9 cellular contexts compared by ENCODE assay signal in the genomic region with DNA sequence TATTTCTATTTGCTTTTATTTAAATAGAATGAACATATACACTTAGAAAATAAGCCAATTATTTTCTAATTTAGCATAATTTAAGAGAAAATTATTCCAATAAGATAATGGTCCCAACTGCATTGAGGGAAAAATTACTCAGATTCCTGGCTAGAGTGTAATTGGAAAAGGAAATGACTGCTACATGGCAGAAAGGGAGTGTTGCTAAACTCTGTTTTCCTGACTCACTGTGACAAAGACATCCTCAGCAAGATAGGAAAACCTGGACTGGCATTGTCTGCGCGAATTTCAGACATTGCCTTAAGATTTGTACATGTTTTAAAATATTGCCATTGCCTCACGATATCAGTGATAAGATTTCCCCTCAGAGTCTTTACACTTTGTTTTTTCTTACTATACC. TPM values are rescaled to one million over a fixed set of nuclear protein-coding genes. Genes with fewer than 3 reads are reported as not detected.
DNase-seq lines count a peak whose midpoint lies in the region; ATAC-seq and TF ChIP-seq lines count a peak whose summit lies in the region.
"Had no signal": no experiment of that assay in that cellular context is flagged by ENCODE, and none has a peak within 500 bp of the region (broad histone marks: within the 10 kb centered on the region; RNA-seq: fewer than 3 reads in every experiment).

No MANE protein-coding gene starts in this region.

- H3K4me3 Mint-ChIP-seq in dendritic cell treated with granulocyte-macrophage colony-stimulating factor and Interleukin-4, amounts not matched to agents 40 ng/mL and 50 ng/mL, for 4 days = peak overlapping the region; percentile 40
- H3K4me3 Mint-ChIP-seq in neural progenitor cell = peak overlapping the region; percentile 94

- H3K4me3 ChIP-seq in neural progenitor cell (no peak overlapping the region), OCI-LY7 (ENCODE audit: low read depth, low read length, poor library complexity, severe bottlenecking) (no peak overlapping the region)

- H3K27me3 ChIP-seq in neural progenitor cell = peaks cover 21% of the 10 kb centered on the region

- H3K4me1 ChIP-seq in neural progenitor cell (peaks cover 3% of the 10 kb centered on the region), OCI-LY7 (ENCODE audit: insufficient read depth, low read length, poor library complexity, severe bottlenecking) (no peaks in the 10 kb centered on the region)

- CTCF ChIA-PET in OCI-LY7 (lab: Charles Lee; ENCODE audit: unreplicated experiment) = no interaction called here

- H4K20me1 ChIP-seq in neural progenitor cell (ENCODE audit: low read depth) (no peaks in the 10 kb centered on the region), OCI-LY7 (ENCODE audit: insufficient read depth, low read length) (no peaks in the 10 kb centered on the region)

- H3K4me1 Mint-ChIP-seq in dendritic cell treated with granulocyte-macrophage colony-stimulating factor and Interleukin-4, amounts not matched to agents 40 ng/mL and 50 ng/mL, for 4 days (ENCODE audit: low read depth) = peaks cover 42% of the 10 kb centered on the region
- peaks cover 8% of the 10 kb centered on the region for H3K4me1 Mint-ChIP-seq in neural progenitor cell

- no TSS peak for BruUV-seq in OCI-LY7 (replicated peaks; lab: Mats Ljungman, UMichigan)

- H3K27ac Mint-ChIP-seq in dendritic cell treated with granulocyte-macrophage colony-stimulating factor and Interleukin-4, amounts not matched to agents 40 ng/mL and 50 ng/mL, for 4 days = peak overlapping the region; percentile 51
- H3K27ac Mint-ChIP-seq in neural progenitor cell = no peak overlapping the region

- H3K36me3 ChIP-seq in neural progenitor cell (no peaks in the 10 kb centered on the region), OCI-LY7 (ENCODE audit: insufficient read depth, low read length) (no peaks in the 10 kb centered on the region)
- H3K36me3 ChIP-seq: gastroesophageal sphincter had no signal

- ATAC-seq in GM21390 (IDR thresholded peaks at IDR 0.05; ENCODE audit: unreplicated experiment) (no peak), sciatic nerve (no peak)
- ATAC-seq: gastroesophageal sphincter had no signal

- DNase-seq in ELR (ENCODE audit: low read depth) = peak; percentile 88
- DNase-seq in NCI-H226 = peak; percentile 77
- DNase-seq in neural progenitor cell (ENCODE audit: low spot score) = no peak
- no peak for DNase-seq in sciatic nerve (ENCODE audit: low spot score)
- no peak for DNase-seq in OCI-LY7 (ENCODE audit: low spot score)

- H3K9me3 ChIP-seq in neural progenitor cell (ENCODE audit: low read depth) (no peaks in the 10 kb centered on the region), OCI-LY7 (ENCODE audit: low read length) (no peaks in the 10 kb centered on the region)
- H3K9me3 ChIP-seq: gastroesophageal sphincter had no signal

- no peaks in the 10 kb centered on the region for H3K9me2 ChIP-seq in OCI-LY7 (ENCODE audit: insufficient read depth, low read length)

- H3K36me3 Mint-ChIP-seq in dendritic cell treated with granulocyte-macrophage colony-stimulating factor and Interleukin-4, amounts not matched to agents 40 ng/mL and 50 ng/mL, for 4 days (ENCODE audit: low read depth) = no peaks in the 10 kb centered on the region
- H3K36me3 Mint-ChIP-seq in neural progenitor cell = no peaks in the 10 kb centered on the region

- POLR2A ChIA-PET in OCI-LY7 (lab: Charles Lee) = no interaction called here

- intact Hi-C loops in dendritic cell treated with granulocyte-macrophage colony-stimulating factor and Interleukin-4, amounts not matched to agents 40 ng/mL and 50 ng/mL, for 4 days (cut with micrococcal nuclease) = loop anchor here (1.0 kb wide), 1 partner anchor 13 kb away; no protein-coding TSS in a partner anchor
- intact Hi-C loops in sciatic nerve (cut with DNase I) = no loop called here
- intact Hi-C loops in OCI-LY7 (cut with micrococcal nuclease; ENCODE audit: unreplicated experiment) = no loop called here

- H3F3A ChIP-seq in neural progenitor cell (ENCODE audit: low read depth) = no peaks in the 10 kb centered on the region

- H3K79me2 ChIP-seq in neural progenitor cell (ENCODE audit: low read depth) = no peaks in the 10 kb centered on the region
- H3K79me2 ChIP-seq in OCI-LY7 (ENCODE audit: insufficient read depth, low read depth, low read length) = no peaks in the 10 kb centered on the region

- H3K4me2 ChIP-seq in neural progenitor cell = no peak overlapping the region
- H3K4me2 ChIP-seq in OCI-LY7 (ENCODE audit: low read length) = no peak overlapping the region

- H3K9me3 Mint-ChIP-seq in dendritic cell treated with granulocyte-macrophage colony-stimulating factor and Interleukin-4, amounts not matched to agents 40 ng/mL and 50 ng/mL, for 4 days = no peaks in the 10 kb centered on the region
- no peaks in the 10 kb centered on the region for H3K9me3 Mint-ChIP-seq in neural progenitor cell

- H3K27ac ChIP-seq in neural progenitor cell = no peak overlapping the region
- no peak overlapping the region for H3K27ac ChIP-seq in OCI-LY7 (ENCODE audit: low read depth, low read length, poor library complexity, severe bottlenecking)
- H3K27ac ChIP-seq: gastroesophageal sphincter had no signal

- no peak overlapping the region for H3K9ac ChIP-seq in neural progenitor cell

- TF ChIP-seq CTCF in neural progenitor cell (IDR thresholded peaks at IDR 0.05) = no peak
- TF ChIP-seq CTCF in OCI-LY7 (conservative IDR thresholded peaks at IDR 0.05; ENCODE audit: low read length) = no peak

- H2AFZ ChIP-seq in neural progenitor cell (replicated peaks) (no peak overlapping the region), OCI-LY7 (ENCODE audit: low read length) (no peak overlapping the region)

- H3K27me3 Mint-ChIP-seq in dendritic cell treated with granulocyte-macrophage colony-stimulating factor and Interleukin-4, amounts not matched to agents 40 ng/mL and 50 ng/mL, for 4 days = peaks cover 1% of the 10 kb centered on the region
- peaks cover 2% of the 10 kb centered on the region for H3K27me3 Mint-ChIP-seq in neural progenitor cell (ENCODE audit: insufficient read depth, low read depth)

RNA-seq across cellular contexts. Expression of gene TNIP3, which starts 8.2 kb away (rescaled TPM):
- total RNA-seq in neural progenitor cell (ENCODE audit: low replicate concordance) (not detected in 2 replicates), sciatic nerve (0.53 TPM), OCI-LY7 (2022) (not detected in 2 replicates)
- total RNA-seq in OCI-LY7 (2014; rRNA removed; shearing (Covaris generic)) = 1.0 TPM in 1 of 2 replicates, not detected in the other
- total RNA-seq: H1 had no signal

Comparison
In these comparisons a context has a peak if more than half of its experiments do, and no peak if none do; other contexts are left out.
1. DNase-seq: peak in ELR (single experiment) and NCI-H226 (single experiment); none in neural progenitor cell (single experiment), sciatic nerve (single experiment) and OCI-LY7 (single experiment).